In genomic region chr4:183180096-183180495, GRCh38 we compare ENCODE assay signal across 32 cellular contexts.
"Had no signal": no experiment of that assay in that cellular context is flagged by ENCODE, and none has a peak within 500 bp of the region (broad histone marks: within the 10 kb centered on the region; RNA-seq: fewer than 3 reads in every experiment).

No MANE protein-coding gene starts in this region.

- DNase-seq: activated CD4-positive, alpha-beta memory T cell treated with anti-CD3 and anti-CD28 coated beads for 36 hours; activated CD4-positive, alpha-beta T cell treated with anti-CD3 and anti-CD28 coated beads for 36 hours; activated CD4-positive, alpha-beta T cell treated with anti-CD3 and anti-CD28 coated beads, Interleukin-2, amount 50 U/mL, for 1 hour; activated CD8-positive, alpha-beta memory T cell treated with anti-CD3 and anti-CD28 coated beads, Interleukin-2, amount 50 U/mL, for 4 hours; activated gamma-delta T cell treated with Interleukin-2 at 50 U/mL for 16 hours; activated naive CD4-positive, alpha-beta T cell treated with anti-CD3 and anti-CD28 coated beads for 36 hours; activated T-cell treated with anti-CD3 and anti-CD28 coated beads for 4 hours; activated T-cell treated with anti-CD3 and anti-CD28 coated beads, Interleukin-2, amount 50 U/mL, for 4 hours; adrenal gland; body of pancreas; NCI-H1092 treated with DMSO at 0.1 percent for 48 hours; NCI-H1417; NCI-H146; NCI-H187; NCI-H2029 treated with DMSO at 0.1 percent for 48 hours; NCI-H2107; NCI-H2171; NCI-H510A; NCI-H526; NCI-H748 treated with DMSO at 0.1 percent for 48 hours; NK-92 treated with Interleukin-12 subunit alpha and Interleukin-12 subunit beta, amount 100 ng/mL, for 24 hours; PC-3; Peyer's patch; SIG-M5; T1000 had no signal

- H3K4me3 Mint-ChIP-seq: activated CD4-positive, alpha-beta memory T cell treated with anti-CD3 and anti-CD28 coated beads for 36 hours; activated CD4-positive, alpha-beta T cell treated with anti-CD3 and anti-CD28 coated beads for 36 hours; activated naive CD4-positive, alpha-beta T cell treated with anti-CD3 and anti-CD28 coated beads for 36 hours; activated T-cell treated with anti-CD3 and anti-CD28 coated beads, Interleukin-2, amount 50 U/mL, for 4 hours; activated T-helper 1 cell treated with anti-CD3 and anti-CD28 coated beads, Interleukin-12 subunit alpha, Interleukin-12 subunit beta, Interleukin-2, Interleukin-4 antibody, amounts not matched to agents 30 ng/mL and 10 ng/mL and 1 ng/mL, durations not matched to agents 14 hours and 24 hours and 36 hours had no signal

- H3K9me3 ChIP-seq: adrenal gland, body of pancreas, breast epithelium, Peyer's patch had no signal

- H3K27me3 ChIP-seq: adrenal gland, body of pancreas, breast epithelium, Peyer's patch had no signal

- ATAC-seq: activated CD4-positive, alpha-beta T cell treated with anti-CD3 and anti-CD28 coated beads for 36 hours; activated CD4-positive, CD25-positive, alpha-beta regulatory T cell treated with anti-CD3 and anti-CD28 coated beads, Interleukin-2, amount 50 U/mL, for 24 hours; activated naive CD4-positive, alpha-beta T cell treated with anti-CD3 and anti-CD28 coated beads, Interleukin-2, amount 50 U/mL, for 72 hours; activated T-cell treated with anti-CD3 and anti-CD28 coated beads, Interleukin-2, amount 50 U/mL, for 4 hours; body of pancreas; PC-3; Right ventricle myocardium inferior had no signal

- H3K27ac ChIP-seq: adrenal gland, body of pancreas, breast epithelium, Peyer's patch, RWPE1 had no signal

- H3K9me3 Mint-ChIP-seq: activated naive CD4-positive, alpha-beta T cell treated with anti-CD3 and anti-CD28 coated beads, Interleukin-2, amount 50 U/mL, for 72 hours had no signal

- H3K36me3 ChIP-seq: adrenal gland, breast epithelium, Peyer's patch had no signal

- FAIRE-seq: astrocyte had no signal

- H3K27ac Mint-ChIP-seq: activated CD4-positive, alpha-beta memory T cell treated with anti-CD3 and anti-CD28 coated beads for 36 hours; activated CD4-positive, alpha-beta T cell treated with anti-CD3 and anti-CD28 coated beads for 36 hours; activated naive CD4-positive, alpha-beta T cell treated with anti-CD3 and anti-CD28 coated beads for 36 hours; activated naive CD4-positive, alpha-beta T cell treated with anti-CD3 and anti-CD28 coated beads, Interleukin-2, amount 50 U/mL, for 72 hours; activated T-helper 1 cell treated with anti-CD3 and anti-CD28 coated beads, Interleukin-12 subunit alpha, Interleukin-12 subunit beta, Interleukin-2, Interleukin-4 antibody, amounts not matched to agents 30 ng/mL and 10 ng/mL and 1 ng/mL, durations not matched to agents 14 hours and 24 hours and 36 hours had no signal

- H3K36me3 Mint-ChIP-seq: activated CD4-positive, alpha-beta memory T cell treated with anti-CD3 and anti-CD28 coated beads for 36 hours; activated naive CD4-positive, alpha-beta T cell treated with anti-CD3 and anti-CD28 coated beads, Interleukin-2, amount 50 U/mL, for 72 hours had no signal

- H3K4me1 ChIP-seq: breast epithelium, Peyer's patch had no signal

- H3K4me3 ChIP-seq: adrenal gland, body of pancreas, breast epithelium, Peyer's patch had no signal
